ENCODE assay signal across 10 cellular contexts in genomic region chr7:137878333-137878961, GRCh38. TPM values are rescaled to one million over a fixed set of nuclear protein-coding genes. Genes with fewer than 3 reads are reported as not detected.
DNase-seq lines count a peak whose midpoint lies in the region; ATAC-seq and TF ChIP-seq lines count a peak whose summit lies in the region.
"Had no signal": no experiment of that assay in that cellular context is flagged by ENCODE, and none has a peak within 500 bp of the region (broad histone marks: within the 10 kb centered on the region; RNA-seq: fewer than 3 reads in every experiment).

No MANE protein-coding gene starts in this region.

- no peak for TF ChIP-seq EP300 in upper lobe of left lung (IDR thresholded peaks at IDR 0.05)

- H3K36me3 ChIP-seq in esophagus squamous epithelium: peaks cover 0 to 76% (median 5%) of the 10 kb centered on the region in 3 donors
- H3K36me3 ChIP-seq in muscle layer of duodenum (ENCODE audit: control insufficient read depth in 1 of 2, insufficient read depth in 2 of 2, low read length in 2 of 2): peaks cover 54 to 56% of the 10 kb centered on the region in 2 donors
- H3K36me3 ChIP-seq in upper lobe of left lung: peaks cover 32 to 88% (median 49%) of the 10 kb centered on the region in 4 donors

- H3K4me3 ChIP-seq in esophagus squamous epithelium (no peak overlapping the region), muscle layer of duodenum (ENCODE audit: low read depth in 1 of 2, low read length in 2 of 2) (no peak overlapping the region), upper lobe of left lung (no peak overlapping the region)

- DNase-seq in DMS79 treated with DMSO at 0.1 percent for 48 hours (lab: John Stamatoyannopoulos, UW) (peak; percentile 28), DMS79 (lab: John Stamatoyannopoulos, UW) (no peak), esophagus squamous epithelium (lab: John Stamatoyannopoulos, UW) (no peak), upper lobe of left lung (peak in 1 of 2 donors; percentile 28), NCI-H748 treated with DMSO at 0.1 percent for 48 hours (lab: John Stamatoyannopoulos, UW) (no peak), SHP77 (lab: John Stamatoyannopoulos, UW) (no peak)
- DNase-seq: NCI-H1105 treated with DMSO at 0.1 percent for 48 hours had no signal

- ATAC-seq in upper lobe of left lung (ENCODE audit: low FRiP score in 2 of 2): peak; percentile 58 to 87
- ATAC-seq in HG03108 (IDR thresholded peaks at IDR 0.05; ENCODE audit: unreplicated experiment): no peak

- H3K9me3 ChIP-seq in esophagus squamous epithelium (peaks cover 0 to 7% (median 4%) of the 10 kb centered on the region in 3 donors), muscle layer of duodenum (ENCODE audit: control insufficient read depth in 1 of 2, low read length in 2 of 2) (peaks cover 0 to 6% of the 10 kb centered on the region in 2 donors), upper lobe of left lung (peaks cover 0 to 5% (median 0%) of the 10 kb centered on the region in 4 donors)

- no peak for TF ChIP-seq CTCF in esophagus squamous epithelium (IDR thresholded peaks at IDR 0.05)
- no peak for TF ChIP-seq CTCF in upper lobe of left lung (IDR thresholded peaks at IDR 0.05)

- H3K27me3 ChIP-seq in esophagus squamous epithelium: no peaks in the 10 kb centered on the region
- H3K27me3 ChIP-seq in muscle layer of duodenum (ENCODE audit: low read depth, low read length): no peaks in the 10 kb centered on the region
- no peaks in the 10 kb centered on the region for H3K27me3 ChIP-seq in upper lobe of left lung

- H3K4me1 ChIP-seq in esophagus squamous epithelium (peaks cover 16 to 56% (median 55%) of the 10 kb centered on the region in 3 donors), muscle layer of duodenum (ENCODE audit: control insufficient read depth in 1 of 2, insufficient read depth in 2 of 2, low read length in 2 of 2) (peaks cover 0 to 56% of the 10 kb centered on the region in 2 donors), upper lobe of left lung (peaks cover 0 to 6% (median 2%) of the 10 kb centered on the region in 4 donors)

- H3K27ac ChIP-seq in esophagus squamous epithelium: peak overlapping the region; percentile 73 to 87 (median 82)
- peak overlapping the region; percentile 27 for H3K27ac ChIP-seq in muscle layer of duodenum (ENCODE audit: low read length)
- H3K27ac ChIP-seq in upper lobe of left lung: peak overlapping the region in 2 of 4 donors; percentile 43 to 64
- H3K27ac ChIP-seq: 22Rv1 had no signal

- intact Hi-C loops in esophagus squamous epithelium (cut with DNase I): no loop called here

- 35 to 37% methylated on average over 3 to 7 of the region's 8 CpGs for WGBS in esophagus squamous epithelium, 2 donors
- WGBS in upper lobe of left lung, 2 donors: 78 to 92% methylated on average over 8 of the region's 8 CpGs

- TF ChIP-seq POLR2A in esophagus squamous epithelium (IDR thresholded peaks at IDR 0.05) (no peak), upper lobe of left lung (IDR thresholded peaks at IDR 0.05) (no peak)

RNA-seq across cellular contexts. Expression of gene DGKI, which starts 31.7 kb away (rescaled TPM):
- total RNA-seq in esophagus squamous epithelium (1 to 10 TPM in 2 of 4 donors, under 1 TPM in 1, not detected in 1; 0.44 to 1.1 (median 1.0) TPM), upper lobe of left lung (1 to 10 TPM in 2 of 6 donors, under 1 TPM in 3, not detected in 1; under 0.01 to 4.5 (median 0.34) TPM)
